8 cellular contexts compared by ENCODE assay signal in the genomic region with DNA sequence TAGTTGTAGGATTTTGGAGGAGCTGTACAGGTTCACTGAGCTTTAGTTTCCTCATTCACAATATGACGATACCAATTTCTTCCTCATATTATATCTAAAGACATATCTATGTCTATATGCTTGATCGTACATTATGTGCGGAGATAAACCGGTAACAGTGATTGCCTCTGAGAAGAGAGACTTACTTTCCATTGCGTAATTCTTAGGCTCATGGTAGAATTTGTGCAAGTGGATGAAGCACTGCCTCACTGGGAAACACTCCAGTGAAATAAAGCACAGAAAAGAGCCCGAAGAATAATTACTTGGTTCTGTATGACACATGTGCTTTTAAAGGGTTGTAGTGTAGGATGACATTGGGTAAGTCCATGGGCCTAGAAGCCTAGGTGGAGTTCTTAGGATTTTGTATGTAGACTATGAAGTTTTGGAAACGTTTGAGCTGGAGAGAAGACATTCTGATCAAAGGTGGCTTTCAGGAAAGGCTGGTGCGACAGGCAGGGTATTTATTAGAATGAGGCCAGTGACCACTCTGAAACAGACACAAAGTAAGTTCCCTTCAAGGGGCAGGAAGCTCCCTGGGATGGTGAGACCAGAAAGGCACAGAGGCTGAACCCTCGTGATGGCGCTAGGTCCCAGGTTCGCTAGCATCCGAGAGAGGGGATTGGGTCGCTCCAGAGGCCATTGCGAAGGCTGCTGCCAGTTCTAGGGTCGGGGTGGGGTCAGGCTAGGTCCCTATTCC. TPM values are rescaled to one million over a fixed set of nuclear protein-coding genes. Genes with fewer than 3 reads are reported as not detected.
A peak's percentile ranks its signal among the peaks of the same experiment; 100 is the strongest.
DNase-seq lines count a peak whose midpoint lies in the region; ATAC-seq and TF ChIP-seq lines count a peak whose summit lies in the region.

No MANE protein-coding gene starts in this region.

- H3K27ac ChIP-seq in RWPE1: peak overlapping the region; percentile 81
- H3K27ac ChIP-seq in esophagus squamous epithelium: peak overlapping the region; percentile 89 to 93 (median 90)
- H3K27ac ChIP-seq in osteoblast (ENCODE audit: low read depth, low read length): peak overlapping the region; percentile 74

- peaks cover 34% of the 10 kb centered on the region for H3K79me2 ChIP-seq in osteoblast (ENCODE audit: insufficient read depth, low read length)

- H3K4me1 ChIP-seq in esophagus squamous epithelium: peaks cover 0 to 25% (median 4%) of the 10 kb centered on the region in 3 donors
- H3K4me1 ChIP-seq in osteoblast (ENCODE audit: insufficient read depth, low read length): peaks cover 6% of the 10 kb centered on the region

- CTCF ChIA-PET in RWPE1 (lab: Yijun Ruan, JAX): interaction anchor here (1.0 kb wide), 1 partner anchor 298 kb away, joined by 3 read pairs; no protein-coding TSS in a partner anchor

- H2AFZ ChIP-seq in osteoblast (ENCODE audit: low read length): peak overlapping the region; percentile 99

- H3K27me3 ChIP-seq in esophagus squamous epithelium: no peaks in the 10 kb centered on the region
- H3K27me3 ChIP-seq in osteoblast (ENCODE audit: insufficient read depth, low read length): no peaks in the 10 kb centered on the region

- POLR2A ChIA-PET in RWPE1 (lab: Yijun Ruan, JAX; ENCODE audit: low non-redundant PET): no interaction called here

- peaks cover 5% of the 10 kb centered on the region for H3K36me3 Mint-ChIP-seq in T-helper 2 cell treated with Interferon-gamma antibody and Interleukin-4, amounts not matched to agents 5 μg/mL and 100 μg/mL, for 36 hours (ENCODE audit: low read depth)

- no peaks in the 10 kb centered on the region for H3K9me3 Mint-ChIP-seq in T-helper 2 cell treated with Interferon-gamma antibody and Interleukin-4, amounts not matched to agents 5 μg/mL and 100 μg/mL, for 36 hours

- no peaks in the 10 kb centered on the region for H4K20me1 ChIP-seq in osteoblast (ENCODE audit: insufficient read depth, low read length)

- TF ChIP-seq CTCF in RWPE1 (conservative IDR thresholded peaks at IDR 0.05; ENCODE audit: low read depth): no peak
- no peak for TF ChIP-seq CTCF in esophagus squamous epithelium (IDR thresholded peaks at IDR 0.05)
- TF ChIP-seq CTCF in osteoblast (IDR thresholded peaks at IDR 0.05; ENCODE audit: extremely low read depth, low read depth, low read length): no peak

- TF ChIP-seq POLR2A in esophagus squamous epithelium (IDR thresholded peaks at IDR 0.05): no peak

- peak overlapping the region; percentile 83 for H3K4me2 ChIP-seq in osteoblast (ENCODE audit: insufficient read depth, low read length)

- 58 to 72% methylated on average over 8 to 13 of the region's 15 CpGs for WGBS in esophagus squamous epithelium, 2 donors

- H3K9me3 ChIP-seq in esophagus squamous epithelium: no peaks in the 10 kb centered on the region
- H3K9me3 ChIP-seq in osteoblast (ENCODE audit: low read depth, low read length): no peaks in the 10 kb centered on the region

- H3K4me3 Mint-ChIP-seq in T-helper 2 cell treated with Interferon-gamma antibody and Interleukin-4, amounts not matched to agents 5 μg/mL and 100 μg/mL, for 36 hours: peak overlapping the region; percentile 98

- DNase-seq in T-helper 2 cell treated with Interferon-gamma antibody and Interleukin-4, amounts not matched to agents 5 μg/mL and 100 μg/mL, for 36 hours (ENCODE audit: low spot score): no peak
- no peak for DNase-seq in T-helper 2 cell
- no peak for DNase-seq in RWPE1 (ENCODE audit: low spot score)
- no peak for DNase-seq in esophagus squamous epithelium (lab: John Stamatoyannopoulos, UW)
- DNase-seq in osteoblast (ENCODE audit: insufficient read length, low spot score, missing footprints): peak; percentile 78
- DNase-seq in NCI-H146 treated with DMSO at 0.1 percent for 48 hours (lab: John Stamatoyannopoulos, UW; ENCODE audit: unreplicated experiment): no peak
- no peak for DNase-seq in NCI-H1417 (lab: John Stamatoyannopoulos, UW)

- peak overlapping the region; percentile 92 for H3K27ac Mint-ChIP-seq in T-helper 2 cell treated with Interferon-gamma antibody and Interleukin-4, amounts not matched to agents 5 μg/mL and 100 μg/mL, for 36 hours

- H3K36me3 ChIP-seq in esophagus squamous epithelium (peaks cover 0 to 4% (median 0%) of the 10 kb centered on the region in 3 donors), osteoblast (ENCODE audit: insufficient read depth, low read length) (peaks cover 4% of the 10 kb centered on the region)

- intact Hi-C loops in esophagus squamous epithelium (cut with DNase I): no loop called here

- peak; percentile 30 for ATAC-seq in HG02763 (IDR thresholded peaks at IDR 0.05; ENCODE audit: unreplicated experiment)

- no peaks in the 10 kb centered on the region for H3K27me3 Mint-ChIP-seq in T-helper 2 cell treated with Interferon-gamma antibody and Interleukin-4, amounts not matched to agents 5 μg/mL and 100 μg/mL, for 36 hours (ENCODE audit: low read depth)

- H3K4me1 Mint-ChIP-seq in T-helper 2 cell treated with Interferon-gamma antibody and Interleukin-4, amounts not matched to agents 5 μg/mL and 100 μg/mL, for 36 hours (ENCODE audit: low read depth): peaks cover 21% of the 10 kb centered on the region

- H3K4me3 ChIP-seq in esophagus squamous epithelium: peak overlapping the region; percentile 65 to 77 (median 70)
- peak overlapping the region; percentile 86 for H3K4me3 ChIP-seq in osteoblast (ENCODE audit: insufficient read depth, low read length)

RNA-seq across cellular contexts. Expression of a gene that starts 0.6 kb away (rescaled TPM):
- total RNA-seq in esophagus squamous epithelium (10 to 100 TPM; 18.8 to 45.5 (median 32.9) TPM), osteoblast (39.4 and 43.6 TPM in 2 replicates)

RNA-seq across cellular contexts. Expression of a gene that starts 48.7 kb away (rescaled TPM):
- under 1 TPM; 0.08 to 0.41 (median 0.28) TPM for total RNA-seq in esophagus squamous epithelium
- total RNA-seq in osteoblast: 0.36 and 0.59 TPM in 2 replicates
